In genomic region chr6:14767176-14767575, GRCh38 we compare ENCODE assay signal across 16 cellular contexts.
"Had no signal": no experiment of that assay in that cellular context is flagged by ENCODE, and none has a peak within 500 bp of the region (broad histone marks: within the 10 kb centered on the region; RNA-seq: fewer than 3 reads in every experiment).

No MANE protein-coding gene starts in this region.

- DNase-seq: activated CD4-positive, alpha-beta T cell treated with anti-CD3 and anti-CD28 coated beads for 48 hours; activated CD8-positive, alpha-beta memory T cell treated with anti-CD3 and anti-CD28 coated beads for 24 hours; activated naive CD4-positive, alpha-beta T cell treated with anti-CD3 and anti-CD28 coated beads for 36 hours; activated T-cell treated with anti-CD3 and anti-CD28 coated beads for 4 hours; effector CD4-positive, alpha-beta T cell; gastrocnemius medialis; midbrain; posterior cingulate gyrus; small intestine; tibial artery; uterus had no signal

- FAIRE-seq: endothelial cell of umbilical vein, keratinocyte, small intestine had no signal

- H3K4me3 ChIP-seq: coronary artery, gastrocnemius medialis, right atrium auricular region, tibial artery, uterus had no signal

- H3K4me1 ChIP-seq: tibial artery, uterus had no signal

- ATAC-seq: gastrocnemius medialis, WTC11 had no signal

- H3K9me3 ChIP-seq: gastrocnemius medialis, right atrium auricular region, tibial artery, uterus had no signal

- H3K27me3 ChIP-seq: gastrocnemius medialis, right atrium auricular region, uterus had no signal

- H3K27ac ChIP-seq: coronary artery, gastrocnemius medialis, right atrium auricular region, tibial artery, uterus had no signal

- H3K36me3 ChIP-seq: gastrocnemius medialis, right atrium auricular region, tibial artery, uterus had no signal
